In the genomic region with DNA sequence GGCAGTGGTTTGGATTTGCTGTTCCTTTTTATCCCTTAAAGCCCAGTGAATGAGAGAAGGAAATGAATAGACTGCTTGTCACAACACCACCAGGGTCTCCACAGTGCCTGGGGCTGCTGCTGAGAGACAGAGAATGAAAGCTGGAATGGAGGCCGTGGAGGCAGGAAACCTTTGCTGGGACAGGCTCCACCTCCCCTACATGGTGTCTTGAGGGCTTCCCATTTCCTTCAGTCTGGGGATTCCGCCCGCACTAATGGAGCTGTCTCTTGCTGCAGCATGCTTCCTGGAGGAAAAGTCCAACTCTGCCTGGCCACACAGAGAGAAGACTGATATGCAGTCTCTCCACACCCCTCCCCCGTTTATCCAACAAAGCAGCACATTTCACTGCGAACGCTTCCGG, we compare ENCODE assay signal across 15 cellular contexts. TPM values are rescaled to one million over a fixed set of nuclear protein-coding genes. Genes with fewer than 3 reads are reported as not detected.
DNase-seq lines count a peak whose midpoint lies in the region; TF ChIP-seq lines count a peak whose summit lies in the region.
"Had no signal": no experiment of that assay in that cellular context is flagged by ENCODE, and none has a peak within 500 bp of the region (broad histone marks: within the 10 kb centered on the region; RNA-seq: fewer than 3 reads in every experiment).

No MANE protein-coding gene starts in this region.

- no peaks in the 10 kb centered on the region for H4K20me1 ChIP-seq in hepatocyte (ENCODE audit: insufficient read depth, poor library complexity, severe bottlenecking)

- H3K27ac Mint-ChIP-seq in immature natural killer cell, result no peak overlapping the region
- H3K27ac Mint-ChIP-seq: GM23338 had no signal

- H3K36me3 Mint-ChIP-seq in immature natural killer cell, result peaks cover 27 to 34% (median 30%) of the 10 kb centered on the region in 3 donors

- H3K9me3 ChIP-seq in hepatocyte (ENCODE audit: low read depth), result no peaks in the 10 kb centered on the region

- H3K9me3 Mint-ChIP-seq in immature natural killer cell, result peaks cover 2 to 21% (median 9%) of the 10 kb centered on the region in 6 donors

- H3K27ac ChIP-seq in dorsolateral prefrontal cortex (peak overlapping the region in 37 of 59 donors; percentile 3 to 75 (median 46)), hepatocyte (peak overlapping the region; percentile 66)
- H3K27ac ChIP-seq: A549 had no signal

- H3K4me2 ChIP-seq in hepatocyte, result no peak overlapping the region
- H3K4me2 ChIP-seq: A549, GM23338 had no signal

- H3K27me3 ChIP-seq in dorsolateral prefrontal cortex (no peaks in the 10 kb centered on the region), hepatocyte (no peaks in the 10 kb centered on the region), H7 (ENCODE audit: control insufficient read depth, insufficient read depth, low read length) (no peaks in the 10 kb centered on the region)

- intact Hi-C loops in dorsolateral prefrontal cortex (cut with DNase I), result no loop called here

- H3K4me3 ChIP-seq in dorsolateral prefrontal cortex (peak overlapping the region in 6 of 59 donors; percentile 5 to 42 (median 17)), hepatocyte (no peak overlapping the region), H7 (ENCODE audit: insufficient read depth, low read depth, low read length) (no peak overlapping the region)
- H3K4me3 ChIP-seq: A549, GM23338 had no signal

- H3K4me1 ChIP-seq in hepatocyte (ENCODE audit: insufficient read depth), result peaks cover 8% of the 10 kb centered on the region
- H3K4me1 ChIP-seq: A549 had no signal

- H3K4me3 Mint-ChIP-seq in immature natural killer cell, result no peak overlapping the region
- H3K4me3 Mint-ChIP-seq: GM23338 had no signal

- DNase-seq in NCI-H69 (lab: John Stamatoyannopoulos, UW) (peak; percentile 40), dorsolateral prefrontal cortex (no peak), hepatocyte (ENCODE audit: low spot score) (no peak), pons (ENCODE audit: low spot score) (peak; percentile 38), KBM-7 (no peak), H7 (no peak), immature natural killer cell (no peak)
- DNase-seq: DMS 273 treated with DMSO at 0.1 percent for 48 hours, Kasumi-1, MM.1S, NCI-H526, OCI-M1, RPMI8226 had no signal

- peaks cover 3 to 7% (median 5%) of the 10 kb centered on the region in 3 donors for H3K27me3 Mint-ChIP-seq in immature natural killer cell (ENCODE audit: low read depth in 3 of 3)

- in situ Hi-C loops in KBM-7 (cut with MboI; ENCODE audit: low pct_unique_long_range_greater_than_20kb, low sequenced_read_pairs), result no loop called here

- no peaks in the 10 kb centered on the region for H3K9me2 ChIP-seq in hepatocyte (replicated peaks; ENCODE audit: insufficient read depth)

- TF ChIP-seq CTCF in dorsolateral prefrontal cortex (IDR thresholded peaks at IDR 0.05 in 54 of 56, conservative IDR thresholded peaks at IDR 0.05 in 2 of 56; ENCODE audit: low read depth in 1 of 56, partially characterized antibody in 56 of 56) (no peak), hepatocyte (IDR thresholded peaks at IDR 0.05; ENCODE audit: poor library complexity) (no peak)

- WGBS in hepatocyte (ENCODE audit: low lambda C conversion rate, missing lambda C conversion rate), result 80% methylated on average over 7 of the region's 7 CpGs

- H3K36me3 ChIP-seq in hepatocyte (replicated peaks; ENCODE audit: insufficient read depth, low read depth), result no peaks in the 10 kb centered on the region
- no peaks in the 10 kb centered on the region for H3K36me3 ChIP-seq in H7 (replicated peaks; ENCODE audit: control insufficient read depth, insufficient read depth, low read length)

- no peak overlapping the region for H2AFZ ChIP-seq in hepatocyte
- H2AFZ ChIP-seq: GM23338 had no signal

- peaks cover 4% of the 10 kb centered on the region for H3K79me2 ChIP-seq in hepatocyte

- H3K4me1 Mint-ChIP-seq in immature natural killer cell, result peaks cover 5 to 22% of the 10 kb centered on the region in 2 donors

RNA-seq across cellular contexts. Expression of a gene that starts 54.5 kb away (rescaled TPM):
- total RNA-seq in dorsolateral prefrontal cortex (100 to 1,000 TPM in 88 of 120 experiments, 10 to 100 TPM in 32; 44.8 to 204 (median 116) TPM), hepatocyte (15.1 TPM in 2 replicates)
- polyA plus RNA-seq in hepatocyte (3.5 and 3.9 TPM in 2 replicates), immature natural killer cell (under 1 TPM in 2 of 3 donors, not detected in 1; 0.08 to 0.36 TPM)
- total RNA-seq in H7 (2014; rRNA removed; shearing (Covaris generic)), result 5.8 and 5.9 TPM in 2 replicates
- polyA plus RNA-seq: A549 had no signal

Comparison
In these comparisons a context has a peak if more than half of its experiments do, and no peak if none do; other contexts are left out.
1. DNase-seq: peak in NCI-H69 (single experiment) and pons (single experiment); none in dorsolateral prefrontal cortex (0 of 10), hepatocyte (single experiment), KBM-7 (single experiment), H7 (single experiment) and immature natural killer cell (0 of 3).